In the genomic region with DNA sequence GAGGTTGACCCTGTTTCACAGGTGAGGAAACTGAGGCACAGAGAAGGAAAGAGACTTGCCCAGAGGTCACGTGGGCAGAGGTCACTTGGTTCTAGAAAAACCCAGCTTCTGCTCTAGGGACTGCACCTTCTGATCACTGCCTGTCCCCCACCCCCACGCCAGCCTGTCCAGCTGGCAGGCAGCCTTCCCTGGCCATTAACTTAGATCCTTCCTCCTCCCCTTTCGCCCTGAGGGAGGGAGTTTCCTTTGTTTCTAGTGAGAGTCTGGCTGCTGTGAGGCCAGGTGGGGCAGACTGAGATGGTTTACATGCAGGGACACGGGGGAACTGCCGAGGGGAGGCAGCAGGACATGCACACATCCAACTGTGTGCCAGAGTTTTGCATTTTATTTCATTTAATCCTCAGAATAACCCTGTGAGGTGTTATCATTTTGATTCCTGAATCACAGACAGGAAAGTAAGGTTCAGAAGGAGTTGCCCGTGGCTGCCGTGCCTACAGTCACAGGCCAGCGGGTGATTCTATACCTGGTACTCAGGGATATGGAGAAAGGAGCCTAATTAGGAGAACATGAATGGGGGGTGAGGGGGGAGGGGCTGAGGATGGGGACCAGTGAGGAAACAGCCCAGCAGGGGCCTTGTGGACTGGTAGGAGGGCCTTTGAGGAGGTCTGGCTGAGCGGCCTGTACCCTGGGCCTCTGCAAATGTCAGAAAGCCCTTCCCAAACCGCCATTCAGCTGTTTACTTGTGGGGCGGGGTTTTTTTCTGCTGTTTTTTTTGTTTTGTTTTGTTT, we compare ENCODE assay signal across 9 cellular contexts. TPM values are rescaled to one million over a fixed set of nuclear protein-coding genes. Genes with fewer than 3 reads are reported as not detected.
DNase-seq lines count a peak whose midpoint lies in the region; ATAC-seq and TF ChIP-seq lines count a peak whose summit lies in the region.
"Had no signal": no experiment of that assay in that cellular context is flagged by ENCODE, and none has a peak within 500 bp of the region (broad histone marks: within the 10 kb centered on the region; RNA-seq: fewer than 3 reads in every experiment).

No MANE protein-coding gene starts in this region.

- no peak for ATAC-seq in HG03469 (IDR thresholded peaks at IDR 0.05; ENCODE audit: unreplicated experiment)
- no peak for ATAC-seq in activated naive CD4-positive, alpha-beta T cell treated with anti-CD3 and anti-CD28 coated beads, Interleukin-2, amount 50 U/mL, for 72 hours
- no peak for ATAC-seq in activated CD4-positive, CD25-positive, alpha-beta regulatory T cell treated with anti-CD3 and anti-CD28 coated beads, Interleukin-2, amount 50 U/mL, for 24 hours
- ATAC-seq: upper lobe of right lung had no signal

- H3K36me3 Mint-ChIP-seq in activated naive CD4-positive, alpha-beta T cell treated with anti-CD3 and anti-CD28 coated beads, Interleukin-2, amount 50 U/mL, for 72 hours, result no peaks in the 10 kb centered on the region

- no peak overlapping the region for H3K27ac Mint-ChIP-seq in activated naive CD4-positive, alpha-beta T cell treated with anti-CD3 and anti-CD28 coated beads, Interleukin-2, amount 50 U/mL, for 72 hours

- H3K27me3 ChIP-seq in colonic mucosa, result peaks cover 17% of the 10 kb centered on the region
- peaks cover 0 to 7% of the 10 kb centered on the region in 2 donors for H3K27me3 ChIP-seq in mucosa of rectum (ENCODE audit: control insufficient read depth in 2 of 2, insufficient read depth in 2 of 2, low read length in 2 of 2)

- H3K9ac ChIP-seq in colonic mucosa (ENCODE audit: low read depth in 2 of 2, low read length in 2 of 2) (peak overlapping the region in 1 of 2 donors; percentile 64), mucosa of rectum (ENCODE audit: low read depth in 1 of 2, low read length in 2 of 2) (peak overlapping the region in 1 of 2 donors; percentile 94)

- H3K4me3 ChIP-seq in colonic mucosa (no peak overlapping the region), mucosa of rectum (ENCODE audit: low read length in 2 of 2) (peak overlapping the region; percentile 2 to 26)
- H3K4me3 ChIP-seq: upper lobe of right lung had no signal

- H3K36me3 ChIP-seq in colonic mucosa, result no peaks in the 10 kb centered on the region
- no peaks in the 10 kb centered on the region for H3K36me3 ChIP-seq in mucosa of rectum (ENCODE audit: control insufficient read depth in 2 of 2, insufficient read depth in 2 of 2, low read length in 2 of 2)
- H3K36me3 ChIP-seq: upper lobe of right lung had no signal

- H3K9me3 ChIP-seq in colonic mucosa (no peaks in the 10 kb centered on the region), mucosa of rectum (ENCODE audit: control insufficient read depth in 2 of 2, low read length in 2 of 2) (no peaks in the 10 kb centered on the region)
- H3K9me3 ChIP-seq: upper lobe of right lung had no signal

- DNase-seq in ELR (ENCODE audit: low read depth) (peak; percentile 23), NCI-H345 (lab: John Stamatoyannopoulos, UW) (peak; percentile 45), colonic mucosa (peak; percentile 88)
- no peak for DNase-seq in central memory CD4-positive, alpha-beta T cell
- no peak for DNase-seq in activated naive CD4-positive, alpha-beta T cell treated with anti-CD3 and anti-CD28 coated beads, Interleukin-2, amount 50 U/mL, for 72 hours (ENCODE audit: low spot score in 2 of 2)
- DNase-seq: upper lobe of right lung had no signal

- no peak for TF ChIP-seq CTCF in colonic mucosa (IDR thresholded peaks at IDR 0.05)

- H3K27ac ChIP-seq in colonic mucosa, result peak overlapping the region; percentile 71
- peak overlapping the region; percentile 86 to 88 for H3K27ac ChIP-seq in mucosa of rectum (ENCODE audit: low read depth in 2 of 2, low read length in 2 of 2)
- H3K27ac ChIP-seq: upper lobe of right lung had no signal

- H3K4me1 ChIP-seq in colonic mucosa, result peaks cover 13% of the 10 kb centered on the region
- H3K4me1 ChIP-seq in mucosa of rectum (ENCODE audit: control insufficient read depth in 2 of 2, insufficient read depth in 2 of 2, low read length in 2 of 2), result peaks cover 33 to 59% of the 10 kb centered on the region in 2 donors
- H3K4me1 ChIP-seq: upper lobe of right lung had no signal

- no peaks in the 10 kb centered on the region for H3K9me3 Mint-ChIP-seq in activated naive CD4-positive, alpha-beta T cell treated with anti-CD3 and anti-CD28 coated beads, Interleukin-2, amount 50 U/mL, for 72 hours

- intact Hi-C loops in colonic mucosa (cut with DNase I), result no loop called here

RNA-seq across cellular contexts. Expression of gene FAM83F, which starts 3.4 kb away (rescaled TPM):
- total RNA-seq in colonic mucosa, result 10 to 100 TPM; 38.3 to 40.6 TPM
- total RNA-seq in activated naive CD4-positive, alpha-beta T cell treated with anti-CD3 and anti-CD28 coated beads, Interleukin-2, amount 50 U/mL, for 72 hours, result 1 to 10 TPM; 1.1 TPM

RNA-seq across cellular contexts. Expression of gene TMA7B, which starts 37.9 kb away (rescaled TPM):
- total RNA-seq in colonic mucosa, result under 1 TPM in 1 of 2 donors, not detected in 1; 0.20 TPM
- 1 to 10 TPM; 2.4 to 2.5 TPM for total RNA-seq in activated naive CD4-positive, alpha-beta T cell treated with anti-CD3 and anti-CD28 coated beads, Interleukin-2, amount 50 U/mL, for 72 hours

Comparison
In these comparisons a context has a peak if more than half of its experiments do, and no peak if none do; other contexts are left out.
1. DNase-seq: peak in ELR (single experiment), NCI-H345 (single experiment) and colonic mucosa (single experiment); none in central memory CD4-positive, alpha-beta T cell (single experiment) and activated naive CD4-positive, alpha-beta T cell treated with anti-CD3 and anti-CD28 coated beads, Interleukin-2, amount 50 U/mL, for 72 hours (0 of 2).
2. RNA of gene FAM83F, which starts 3.4 kb away (total RNA-seq): 38.3 to 40.6 TPM in colonic mucosa; 1.1 TPM in activated naive CD4-positive, alpha-beta T cell treated with anti-CD3 and anti-CD28 coated beads, Interleukin-2, amount 50 U/mL, for 72 hours; every median in the first group is over 10 times any median in the second.